Comparison of ENCODE assay signal across 12 cellular contexts in the genomic region with DNA sequence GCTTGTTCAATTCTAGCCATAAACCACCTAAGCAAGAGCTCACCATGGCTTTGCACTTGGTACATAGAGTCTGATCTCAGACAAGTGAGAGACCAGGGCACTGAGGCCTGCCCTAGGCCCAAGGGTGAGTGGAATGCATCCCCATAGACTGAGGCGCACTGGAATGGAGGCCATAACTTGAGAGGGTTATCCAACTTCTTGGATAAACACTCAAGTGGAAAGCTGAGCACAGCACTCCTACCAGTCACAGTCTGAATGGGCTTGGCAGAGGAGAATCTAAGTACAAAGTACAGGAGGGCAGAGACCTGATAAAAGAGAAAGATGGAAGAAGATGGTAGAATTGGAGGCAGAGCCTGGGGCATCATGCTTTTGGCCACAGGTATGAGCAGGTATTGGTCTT. TPM values are rescaled to one million over a fixed set of nuclear protein-coding genes. Genes with fewer than 3 reads are reported as not detected.
A peak's percentile ranks its signal among the peaks of the same experiment; 100 is the strongest.
DNase-seq lines count a peak whose midpoint lies in the region; ATAC-seq and TF ChIP-seq lines count a peak whose summit lies in the region.
"Had no signal": no experiment of that assay in that cellular context is flagged by ENCODE, and none has a peak within 500 bp of the region (broad histone marks: within the 10 kb centered on the region; RNA-seq: fewer than 3 reads in every experiment).

No MANE protein-coding gene starts in this region.

- H3K36me3 ChIP-seq in gastroesophageal sphincter (peaks cover 0 to 82% of the 10 kb centered on the region in 2 donors), smooth muscle cell (ENCODE audit: low read depth) (no peaks in the 10 kb centered on the region), tibial artery (peaks cover 74 to 83% (median 79%) of the 10 kb centered on the region in 3 donors)

- H3K27ac ChIP-seq in gastroesophageal sphincter (peak overlapping the region in 3 of 4 donors; percentile 68 to 79 (median 79)), smooth muscle cell (ENCODE audit: low read depth) (peak overlapping the region; percentile 96), tibial artery (peak overlapping the region in 1 of 2 donors; percentile 24)

- no peaks in the 10 kb centered on the region for H3K9me3 Mint-ChIP-seq in activated CD4-positive, alpha-beta memory T cell treated with anti-CD3 and anti-CD28 coated beads for 36 hours

- peaks cover 4 to 56% (median 14%) of the 10 kb centered on the region in 3 donors for H3K4me1 ChIP-seq in gastroesophageal sphincter
- H3K4me1 ChIP-seq in smooth muscle cell (ENCODE audit: low read depth) = peaks cover 14% of the 10 kb centered on the region
- H3K4me1 ChIP-seq in tibial artery = peaks cover 0 to 23% (median 12%) of the 10 kb centered on the region in 4 donors

- CTCF ChIA-PET in activated CD4-positive, alpha-beta memory T cell treated with anti-CD3 and anti-CD28 coated beads for 36 hours (lab: Charles Lee) = interaction anchor here (3.1 kb wide), 1 partner anchor 80 kb away, joined by 11 read pairs; no protein-coding TSS in a partner anchor

- no peak overlapping the region for H2AFZ ChIP-seq in smooth muscle cell (ENCODE audit: low read depth)

- no peak for TF ChIP-seq POLR2A in gastroesophageal sphincter (IDR thresholded peaks at IDR 0.05)

- H3K4me3 ChIP-seq in gastroesophageal sphincter (no peak overlapping the region), smooth muscle cell (no peak overlapping the region), tibial artery (no peak overlapping the region)
- H3K4me3 ChIP-seq: mucosa of descending colon had no signal

- peaks cover 42% of the 10 kb centered on the region for H3K4me1 Mint-ChIP-seq in activated CD4-positive, alpha-beta memory T cell treated with anti-CD3 and anti-CD28 coated beads for 36 hours (ENCODE audit: low read depth)

- TF ChIP-seq CTCF in gastroesophageal sphincter (IDR thresholded peaks at IDR 0.05) = no peak
- no peak for TF ChIP-seq CTCF in smooth muscle cell (IDR thresholded peaks at IDR 0.05; ENCODE audit: borderline replicate concordance, insufficient read depth, poor library complexity, severe bottlenecking)
- TF ChIP-seq CTCF in tibial artery (IDR thresholded peaks at IDR 0.05) = no peak

- peak overlapping the region; percentile 71 for H3K27ac Mint-ChIP-seq in activated CD4-positive, alpha-beta memory T cell treated with anti-CD3 and anti-CD28 coated beads for 36 hours

- ATAC-seq in gastroesophageal sphincter = no peak
- ATAC-seq: activated CD4-positive, CD25-positive, alpha-beta regulatory T cell treated with anti-CD3 and anti-CD28 coated beads, Interleukin-2, amount 50 U/mL, for 24 hours; mucosa of descending colon had no signal

- peak; percentile 15 for DNase-seq in DMS53 (lab: John Stamatoyannopoulos, UW)
- no peak for DNase-seq in DMS53 treated with DMSO at 0.1 percent for 48 hours (lab: John Stamatoyannopoulos, UW; ENCODE audit: unreplicated experiment)
- DNase-seq in activated CD4-positive, alpha-beta memory T cell treated with anti-CD3 and anti-CD28 coated beads for 36 hours = no peak
- DNase-seq in smooth muscle cell (lab: John Stamatoyannopoulos, UW; ENCODE audit: unreplicated experiment) = no peak
- no peak for DNase-seq in SKM-1 (lab: John Stamatoyannopoulos, UW; ENCODE audit: unreplicated experiment)
- no peak for DNase-seq in tibial artery
- no peak for DNase-seq in kidney tubule cell (ENCODE audit: low spot score)
- DNase-seq: aorta, mucosa of descending colon, NCI-H1105 had no signal

- H3K9me3 ChIP-seq in gastroesophageal sphincter (no peaks in the 10 kb centered on the region), smooth muscle cell (replicated peaks; ENCODE audit: low read depth) (no peaks in the 10 kb centered on the region), tibial artery (no peaks in the 10 kb centered on the region)
- H3K9me3 ChIP-seq: mucosa of descending colon had no signal

- no peak overlapping the region for H3K4me3 Mint-ChIP-seq in activated CD4-positive, alpha-beta memory T cell treated with anti-CD3 and anti-CD28 coated beads for 36 hours

- no peak overlapping the region for H3K9ac ChIP-seq in smooth muscle cell (ENCODE audit: low read depth)

- no peaks in the 10 kb centered on the region for H4K20me1 ChIP-seq in smooth muscle cell (ENCODE audit: low read depth)

- H3K27me3 Mint-ChIP-seq in activated CD4-positive, alpha-beta memory T cell treated with anti-CD3 and anti-CD28 coated beads for 36 hours = no peaks in the 10 kb centered on the region

- TF ChIP-seq EP300 in gastroesophageal sphincter (IDR thresholded peaks at IDR 0.05) = no peak

- intact Hi-C loops in activated CD4-positive, alpha-beta memory T cell treated with anti-CD3 and anti-CD28 coated beads for 36 hours (cut with micrococcal nuclease) = no loop called here
- intact Hi-C loops in tibial artery (cut with DNase I; ENCODE audit: low total_unique reads) = no loop called here

- H3K36me3 Mint-ChIP-seq in activated CD4-positive, alpha-beta memory T cell treated with anti-CD3 and anti-CD28 coated beads for 36 hours = peaks cover 51% of the 10 kb centered on the region

- POLR2A ChIA-PET in activated CD4-positive, alpha-beta memory T cell treated with anti-CD3 and anti-CD28 coated beads for 36 hours (lab: Charles Lee) = interaction anchor here (0.8 to 2.0 kb wide), 2 partner anchors 22 to 36 kb away, joined by 3 to 6 read pairs; a partner anchor contains a TSS

- no peaks in the 10 kb centered on the region for H3K79me2 ChIP-seq in smooth muscle cell (ENCODE audit: low read depth)

- H3F3A ChIP-seq in smooth muscle cell (ENCODE audit: low read depth) = peaks cover 14% of the 10 kb centered on the region

- 100% methylated on average over 1 of the region's 1 CpG for WGBS in gastroesophageal sphincter (ENCODE audit: low coverage in 1 of 2), 2 donors
- 96% methylated on average over 1 of the region's 1 CpG for WGBS in smooth muscle cell (ENCODE audit: low lambda C conversion rate)

- no peak overlapping the region for H3K4me2 ChIP-seq in smooth muscle cell

- H3K27me3 ChIP-seq in gastroesophageal sphincter (no peaks in the 10 kb centered on the region), smooth muscle cell (ENCODE audit: low read depth) (no peaks in the 10 kb centered on the region), tibial artery (no peaks in the 10 kb centered on the region)

RNA-seq across cellular contexts. Expression of a gene that starts 30.4 kb away (rescaled TPM):
- total RNA-seq in activated CD4-positive, alpha-beta memory T cell treated with anti-CD3 and anti-CD28 coated beads for 36 hours = 10 to 100 TPM; 15.9 to 16.7 TPM
- total RNA-seq in gastroesophageal sphincter (1 to 10 TPM; 2.6 to 7.5 (median 6.3) TPM), smooth muscle cell (0.36 and 0.90 TPM in 2 replicates)
- polyA plus RNA-seq in smooth muscle cell = 0.86 and 1.1 TPM in 2 replicates

RNA-seq across cellular contexts. Expression of a gene that starts 36.6 kb away (rescaled TPM):
- total RNA-seq in activated CD4-positive, alpha-beta memory T cell treated with anti-CD3 and anti-CD28 coated beads for 36 hours = 100 to 1,000 TPM; 325 to 343 TPM
- total RNA-seq in gastroesophageal sphincter = 100 to 1,000 TPM; 145 to 346 (median 176) TPM
- total RNA-seq in smooth muscle cell = 27.1 and 42.5 TPM in 2 replicates
- 16.0 and 24.0 TPM in 2 replicates for polyA plus RNA-seq in smooth muscle cell
